In genomic region chr13:93017493-93018112, GRCh38 we compare ENCODE assay signal across 28 cellular contexts.
"Had no signal": no experiment of that assay in that cellular context is flagged by ENCODE, and none has a peak within 500 bp of the region (broad histone marks: within the 10 kb centered on the region; RNA-seq: fewer than 3 reads in every experiment).

No MANE protein-coding gene starts in this region.

- H3K27me3 Mint-ChIP-seq: naive thymus-derived CD8-positive, alpha-beta T cell; natural killer cell treated with Interleukin-12 subunit alpha and Interleukin-12 subunit beta and Interleukin-15 and Interleukin-18, amount 100 ng/mL, for 72 hours; stimulated activated naive B cell treated with anti-CD40 and anti-IgM and Interleukin-4, amounts not matched to agents 10 μg/mL and 1 μg/mL and 100 μg/mL, for 72 hours; stimulated activated naive CD8-positive, alpha-beta T cell treated with anti-CD3 and anti-CD28 coated beads, Interleukin-15, Interleukin-2, amounts not matched to agents 100 ng/mL and 50 ng/mL, for 24 hours; type B pancreatic cell had no signal

- H3K36me3 ChIP-seq: neutrophil, pancreas, prostate gland, right lobe of liver, sigmoid colon, suprapubic skin, tibial artery, transverse colon, upper lobe of right lung, uterus had no signal

- DNase-seq: naive thymus-derived CD8-positive, alpha-beta T cell; nephron progenitor cell; nucleus accumbens; pancreas; right cardiac atrium; right lobe of liver; sigmoid colon; small intestine; stimulated activated CD4-positive, alpha-beta T cell treated with anti-CD3 and anti-CD28 coated beads, Interleukin-15, amount 100 ng/mL, for 24 hours; stimulated activated CD4-positive, alpha-beta T cell treated with anti-CD3 and anti-CD28 coated beads, Interleukin-2, amount 100 ng/mL, for 24 hours; stimulated activated CD4-positive, alpha-beta T cell treated with anti-CD3 and anti-CD28 coated beads, Interleukin-2, amount 100 ng/mL, for 48 hours; stimulated activated CD4-positive, alpha-beta T cell treated with anti-CD3 and anti-CD28 coated beads, Interleukin-4, amount 100 ng/mL, for 24 hours; stimulated activated naive B cell treated with anti-CD40 and anti-IgM and Interleukin-4, amounts not matched to agents 10 μg/mL and 1 μg/mL and 100 μg/mL, for 72 hours; stimulated activated naive CD4-positive, alpha-beta T cell treated with Interleukin-2 at 50 U/mL for 16 hours; substantia nigra; testis; tibial artery; transverse colon; upper lobe of right lung; uterus had no signal

- H3K4me3 Mint-ChIP-seq: naive thymus-derived CD8-positive, alpha-beta T cell; natural killer cell treated with Interleukin-12 subunit alpha and Interleukin-12 subunit beta and Interleukin-15 and Interleukin-18, amount 100 ng/mL, for 72 hours; nephron progenitor cell; neural crest cell; stimulated activated effector memory CD8-positive, alpha-beta T cell treated with anti-CD3 and anti-CD28 coated beads, Interleukin-12 subunit alpha, Interleukin-12 subunit beta, amount 100 ng/mL, for 72 hours; stimulated activated naive B cell treated with anti-CD40 and anti-IgM and Interleukin-4, amounts not matched to agents 10 μg/mL and 1 μg/mL and 100 μg/mL, for 72 hours; stimulated activated naive CD8-positive, alpha-beta T cell treated with anti-CD3 and anti-CD28 coated beads, Interleukin-15, Interleukin-2, amounts not matched to agents 100 ng/mL and 50 ng/mL, for 24 hours; type B pancreatic cell had no signal

- H3K27ac Mint-ChIP-seq: naive thymus-derived CD8-positive, alpha-beta T cell; natural killer cell treated with Interleukin-12 subunit alpha and Interleukin-12 subunit beta and Interleukin-15 and Interleukin-18, amount 100 ng/mL, for 72 hours; nephron progenitor cell; stimulated activated effector memory CD8-positive, alpha-beta T cell treated with anti-CD3 and anti-CD28 coated beads, Interleukin-12 subunit alpha, Interleukin-12 subunit beta, amount 100 ng/mL, for 72 hours; stimulated activated naive B cell treated with anti-CD40 and anti-IgM and Interleukin-4, amounts not matched to agents 10 μg/mL and 1 μg/mL and 100 μg/mL, for 72 hours; stimulated activated naive CD8-positive, alpha-beta T cell treated with anti-CD3 and anti-CD28 coated beads, Interleukin-15, Interleukin-2, amounts not matched to agents 100 ng/mL and 50 ng/mL, for 24 hours; type B pancreatic cell had no signal

- H3K4me1 ChIP-seq: pancreas, prostate gland, right lobe of liver, sigmoid colon, suprapubic skin, testis, tibial artery, transverse colon, upper lobe of right lung, uterus had no signal

- H3K9me3 ChIP-seq: neutrophil, pancreas, prostate gland, testis, uterus had no signal

- FAIRE-seq: pancreas, small intestine had no signal

- H3K4me3 ChIP-seq: pancreas, prostate gland, right lobe of liver, sigmoid colon, suprapubic skin, testis, tibial artery, transverse colon, upper lobe of right lung, uterus had no signal

- H3K27ac ChIP-seq: neutrophil, pancreas, prostate gland, right lobe of liver, sigmoid colon, suprapubic skin, testis, tibial artery, transverse colon, upper lobe of right lung, uterus had no signal

- H3K27me3 ChIP-seq: neutrophil, pancreas, right lobe of liver, sigmoid colon, suprapubic skin, testis, tibial artery, transverse colon, upper lobe of right lung, uterus had no signal

- H3K36me3 Mint-ChIP-seq: natural killer cell treated with Interleukin-12 subunit alpha and Interleukin-12 subunit beta and Interleukin-15 and Interleukin-18, amount 100 ng/mL, for 72 hours; stimulated activated effector memory CD8-positive, alpha-beta T cell treated with anti-CD3 and anti-CD28 coated beads, Interleukin-12 subunit alpha, Interleukin-12 subunit beta, amount 100 ng/mL, for 72 hours; stimulated activated naive B cell treated with anti-CD40 and anti-IgM and Interleukin-4, amounts not matched to agents 10 μg/mL and 1 μg/mL and 100 μg/mL, for 72 hours; type B pancreatic cell had no signal

- H3K4me1 Mint-ChIP-seq: naive thymus-derived CD8-positive, alpha-beta T cell; nephron progenitor cell; neural crest cell; stimulated activated effector memory CD8-positive, alpha-beta T cell treated with anti-CD3 and anti-CD28 coated beads, Interleukin-12 subunit alpha, Interleukin-12 subunit beta, amount 100 ng/mL, for 72 hours; stimulated activated naive B cell treated with anti-CD40 and anti-IgM and Interleukin-4, amounts not matched to agents 10 μg/mL and 1 μg/mL and 100 μg/mL, for 72 hours had no signal

- ATAC-seq: naive thymus-derived CD8-positive, alpha-beta T cell; natural killer cell treated with Interleukin-12 subunit alpha and Interleukin-12 subunit beta and Interleukin-15 and Interleukin-18, amount 100 ng/mL, for 72 hours; pancreas; right cardiac atrium; right lobe of liver; stimulated activated effector memory CD8-positive, alpha-beta T cell treated with anti-CD3 and anti-CD28 coated beads, Interleukin-12 subunit alpha, Interleukin-12 subunit beta, amount 100 ng/mL, for 72 hours; stimulated activated naive B cell treated with anti-CD40 and anti-IgM and Interleukin-4, amounts not matched to agents 10 μg/mL and 1 μg/mL and 100 μg/mL, for 72 hours; upper lobe of right lung had no signal
